ENCODE assay signal across 17 cellular contexts in genomic region chr3:15279200-15279599, GRCh38. TPM values are rescaled to one million over a fixed set of nuclear protein-coding genes. Genes with fewer than 3 reads are reported as not detected.
DNase-seq lines count a peak whose midpoint lies in the region; ATAC-seq and TF ChIP-seq lines count a peak whose summit lies in the region.
"Had no signal": no experiment of that assay in that cellular context is flagged by ENCODE, and none has a peak within 500 bp of the region (broad histone marks: within the 10 kb centered on the region; RNA-seq: fewer than 3 reads in every experiment).

No MANE protein-coding gene starts in this region.

- H3K27ac Mint-ChIP-seq in activated T-cell treated with anti-CD3 and anti-CD28 coated beads, Interleukin-2, amount 50 U/mL, for 24 hours: peak overlapping the region; percentile 45
- H3K27ac Mint-ChIP-seq in activated T-helper 17 cell treated with anti-CD3 and anti-CD28 coated beads, Interleukin-2, amount 50 U/mL, for 72 hours: peak overlapping the region; percentile 10
- H3K27ac Mint-ChIP-seq in mesothelial cell of epicardium: peak overlapping the region; percentile 53
- H3K27ac Mint-ChIP-seq in stimulated activated naive CD8-positive, alpha-beta T cell treated with anti-CD3 and anti-CD28 coated beads, Interleukin-15, amount 100 ng/mL, for 72 hours: no peak overlapping the region
- H3K27ac Mint-ChIP-seq: CD8-positive, alpha-beta T cell had no signal

- peaks cover 71% of the 10 kb centered on the region for H3K4me1 Mint-ChIP-seq in activated T-cell treated with anti-CD3 and anti-CD28 coated beads, Interleukin-2, amount 50 U/mL, for 24 hours (ENCODE audit: low read depth)
- peaks cover 87% of the 10 kb centered on the region for H3K4me1 Mint-ChIP-seq in activated T-cell treated with anti-CD3 and anti-CD28 coated beads, Interleukin-2, amount 50 U/mL, for 4 hours (ENCODE audit: low read depth)
- peaks cover 51% of the 10 kb centered on the region for H3K4me1 Mint-ChIP-seq in activated T-helper 17 cell treated with anti-CD3 and anti-CD28 coated beads, Interleukin-2, amount 50 U/mL, for 72 hours
- H3K4me1 Mint-ChIP-seq in mesothelial cell of epicardium: peaks cover 17% of the 10 kb centered on the region
- H3K4me1 Mint-ChIP-seq in stimulated activated naive CD8-positive, alpha-beta T cell treated with anti-CD3 and anti-CD28 coated beads, Interleukin-15, amount 100 ng/mL, for 72 hours: peaks cover 43% of the 10 kb centered on the region

- TF ChIP-seq EP300 in tibial nerve (IDR thresholded peaks at IDR 0.05): no peak

- H3K9me3 ChIP-seq in tibial nerve: no peaks in the 10 kb centered on the region
- H3K9me3 ChIP-seq: SJSA1 had no signal

- no peak overlapping the region for H3K4me3 Mint-ChIP-seq in activated T-cell treated with anti-CD3 and anti-CD28 coated beads, Interleukin-2, amount 50 U/mL, for 24 hours
- no peak overlapping the region for H3K4me3 Mint-ChIP-seq in activated T-cell treated with anti-CD3 and anti-CD28 coated beads, Interleukin-2, amount 50 U/mL, for 4 hours
- no peak overlapping the region for H3K4me3 Mint-ChIP-seq in activated T-helper 17 cell treated with anti-CD3 and anti-CD28 coated beads, Interleukin-2, amount 50 U/mL, for 72 hours
- no peak overlapping the region for H3K4me3 Mint-ChIP-seq in mesothelial cell of epicardium
- H3K4me3 Mint-ChIP-seq in stimulated activated naive CD8-positive, alpha-beta T cell treated with anti-CD3 and anti-CD28 coated beads, Interleukin-15, amount 100 ng/mL, for 72 hours: no peak overlapping the region
- H3K4me3 Mint-ChIP-seq: CD8-positive, alpha-beta T cell had no signal

- no peaks in the 10 kb centered on the region for H3K27me3 Mint-ChIP-seq in activated T-cell treated with anti-CD3 and anti-CD28 coated beads, Interleukin-2, amount 50 U/mL, for 24 hours
- H3K27me3 Mint-ChIP-seq in activated T-cell treated with anti-CD3 and anti-CD28 coated beads, Interleukin-2, amount 50 U/mL, for 4 hours (ENCODE audit: low read depth): no peaks in the 10 kb centered on the region
- H3K27me3 Mint-ChIP-seq in activated T-helper 17 cell treated with anti-CD3 and anti-CD28 coated beads, Interleukin-2, amount 50 U/mL, for 72 hours: no peaks in the 10 kb centered on the region
- H3K27me3 Mint-ChIP-seq in mesothelial cell of epicardium (ENCODE audit: low read depth): no peaks in the 10 kb centered on the region
- peaks cover 7% of the 10 kb centered on the region for H3K27me3 Mint-ChIP-seq in stimulated activated naive CD8-positive, alpha-beta T cell treated with anti-CD3 and anti-CD28 coated beads, Interleukin-15, amount 100 ng/mL, for 72 hours

- DNase-seq in activated T-cell treated with anti-CD3 and anti-CD28 coated beads, Interleukin-2, amount 50 U/mL, for 24 hours: no peak
- no peak for DNase-seq in activated T-cell treated with anti-CD3 and anti-CD28 coated beads, Interleukin-2, amount 50 U/mL, for 4 hours
- DNase-seq in mesothelial cell of epicardium (ENCODE audit: low spot score in 2 of 2, unreplicated experiment in 2 of 2): no peak
- DNase-seq in tibial nerve (ENCODE audit: low spot score in 2 of 2): no peak
- DNase-seq in stimulated activated naive CD8-positive, alpha-beta T cell treated with anti-CD3 and anti-CD28 coated beads, Interleukin-15, amount 100 ng/mL, for 72 hours: no peak
- DNase-seq in stimulated activated naive CD4-positive, alpha-beta T cell treated with Interleukin-2 at 50 U/mL for 16 hours (lab: John Stamatoyannopoulos, UW): no peak
- DNase-seq: 8988T; CD8-positive, alpha-beta T cell; DMS79; HCEC 1CT; NCI-H187; NCI-H69; NK-92 treated with Interleukin-12 subunit alpha and Interleukin-12 subunit beta, amount 100 ng/mL, for 24 hours; PC-3 had no signal

- TF ChIP-seq POLR2A in tibial nerve (IDR thresholded peaks at IDR 0.05): no peak

- H3K36me3 ChIP-seq in tibial nerve: no peaks in the 10 kb centered on the region
- H3K36me3 ChIP-seq: SJSA1 had no signal

- H3K27me3 ChIP-seq in tibial nerve: no peaks in the 10 kb centered on the region
- H3K27me3 ChIP-seq: SJSA1 had no signal

- TF ChIP-seq CTCF in mesothelial cell of epicardium (IDR thresholded peaks at IDR 0.05; ENCODE audit: unreplicated experiment): no peak
- no peak for TF ChIP-seq CTCF in tibial nerve (IDR thresholded peaks at IDR 0.05)

- peak overlapping the region in 3 of 4 donors; percentile 5 to 77 (median 39) for H3K27ac ChIP-seq in tibial nerve
- H3K27ac ChIP-seq: SJSA1 had no signal

- H3K9me3 Mint-ChIP-seq in activated T-cell treated with anti-CD3 and anti-CD28 coated beads, Interleukin-2, amount 50 U/mL, for 24 hours: peaks cover 2% of the 10 kb centered on the region
- H3K9me3 Mint-ChIP-seq in activated T-cell treated with anti-CD3 and anti-CD28 coated beads, Interleukin-2, amount 50 U/mL, for 4 hours: no peaks in the 10 kb centered on the region
- no peaks in the 10 kb centered on the region for H3K9me3 Mint-ChIP-seq in activated T-helper 17 cell treated with anti-CD3 and anti-CD28 coated beads, Interleukin-2, amount 50 U/mL, for 72 hours
- H3K9me3 Mint-ChIP-seq in mesothelial cell of epicardium: no peaks in the 10 kb centered on the region
- H3K9me3 Mint-ChIP-seq in stimulated activated naive CD8-positive, alpha-beta T cell treated with anti-CD3 and anti-CD28 coated beads, Interleukin-15, amount 100 ng/mL, for 72 hours: no peaks in the 10 kb centered on the region

- no peak for ATAC-seq in activated T-cell treated with anti-CD3 and anti-CD28 coated beads, Interleukin-2, amount 50 U/mL, for 4 hours
- no peak for ATAC-seq in activated T-helper 17 cell treated with anti-CD3 and anti-CD28 coated beads, Interleukin-2, amount 50 U/mL, for 72 hours (replicated peaks)
- ATAC-seq in stimulated activated naive CD8-positive, alpha-beta T cell treated with anti-CD3 and anti-CD28 coated beads, Interleukin-15, amount 100 ng/mL, for 72 hours: no peak
- ATAC-seq in HG03175 (IDR thresholded peaks at IDR 0.05; ENCODE audit: unreplicated experiment): no peak
- ATAC-seq: CD8-positive, alpha-beta T cell; PC-3 had no signal

- H3K4me3 ChIP-seq in tibial nerve: no peak overlapping the region
- H3K4me3 ChIP-seq: SJSA1 had no signal

- peaks cover 2% of the 10 kb centered on the region for H3K36me3 Mint-ChIP-seq in activated T-cell treated with anti-CD3 and anti-CD28 coated beads, Interleukin-2, amount 50 U/mL, for 24 hours (ENCODE audit: low read depth)
- no peaks in the 10 kb centered on the region for H3K36me3 Mint-ChIP-seq in activated T-cell treated with anti-CD3 and anti-CD28 coated beads, Interleukin-2, amount 50 U/mL, for 4 hours (ENCODE audit: insufficient read depth)
- H3K36me3 Mint-ChIP-seq in activated T-helper 17 cell treated with anti-CD3 and anti-CD28 coated beads, Interleukin-2, amount 50 U/mL, for 72 hours (ENCODE audit: low read depth): peaks cover 6% of the 10 kb centered on the region
- H3K36me3 Mint-ChIP-seq in mesothelial cell of epicardium: peaks cover 4% of the 10 kb centered on the region
- H3K36me3 Mint-ChIP-seq: CD8-positive, alpha-beta T cell had no signal

- 53% methylated on average over 4 of the region's 4 CpGs for WGBS in tibial nerve, 2 donors

- peaks cover 0 to 76% (median 28%) of the 10 kb centered on the region in 4 donors for H3K4me1 ChIP-seq in tibial nerve
- H3K4me1 ChIP-seq: SJSA1 had no signal

RNA-seq across cellular contexts. Expression of gene SH3BP5, which starts 53.2 kb away (rescaled TPM):
- 10 to 100 TPM; 11.1 to 26.1 (median 12.9) TPM for total RNA-seq in activated T-cell treated with anti-CD3 and anti-CD28 coated beads, Interleukin-2, amount 50 U/mL, for 4 hours
- total RNA-seq in activated T-helper 17 cell treated with anti-CD3 and anti-CD28 coated beads, Interleukin-2, amount 50 U/mL, for 72 hours: 10 to 100 TPM; 20.2 to 24.6 TPM
- 78.7 to 88.6 TPM (median 80.5 TPM) in 3 replicates for total RNA-seq in mesothelial cell of epicardium
- total RNA-seq in tibial nerve: 100 to 1,000 TPM in 3 of 4 donors, 10 to 100 TPM in 1; 99.0 to 113 (median 105) TPM

Comparison
In these comparisons a context has a peak if more than half of its experiments do, and no peak if none do; other contexts are left out.
1. H3K27ac Mint-ChIP-seq: peak in activated T-cell treated with anti-CD3 and anti-CD28 coated beads, Interleukin-2, amount 50 U/mL, for 24 hours (single experiment), activated T-helper 17 cell treated with anti-CD3 and anti-CD28 coated beads, Interleukin-2, amount 50 U/mL, for 72 hours (single experiment) and mesothelial cell of epicardium (single experiment); none in stimulated activated naive CD8-positive, alpha-beta T cell treated with anti-CD3 and anti-CD28 coated beads, Interleukin-15, amount 100 ng/mL, for 72 hours (0 of 2).